In the genomic region with DNA sequence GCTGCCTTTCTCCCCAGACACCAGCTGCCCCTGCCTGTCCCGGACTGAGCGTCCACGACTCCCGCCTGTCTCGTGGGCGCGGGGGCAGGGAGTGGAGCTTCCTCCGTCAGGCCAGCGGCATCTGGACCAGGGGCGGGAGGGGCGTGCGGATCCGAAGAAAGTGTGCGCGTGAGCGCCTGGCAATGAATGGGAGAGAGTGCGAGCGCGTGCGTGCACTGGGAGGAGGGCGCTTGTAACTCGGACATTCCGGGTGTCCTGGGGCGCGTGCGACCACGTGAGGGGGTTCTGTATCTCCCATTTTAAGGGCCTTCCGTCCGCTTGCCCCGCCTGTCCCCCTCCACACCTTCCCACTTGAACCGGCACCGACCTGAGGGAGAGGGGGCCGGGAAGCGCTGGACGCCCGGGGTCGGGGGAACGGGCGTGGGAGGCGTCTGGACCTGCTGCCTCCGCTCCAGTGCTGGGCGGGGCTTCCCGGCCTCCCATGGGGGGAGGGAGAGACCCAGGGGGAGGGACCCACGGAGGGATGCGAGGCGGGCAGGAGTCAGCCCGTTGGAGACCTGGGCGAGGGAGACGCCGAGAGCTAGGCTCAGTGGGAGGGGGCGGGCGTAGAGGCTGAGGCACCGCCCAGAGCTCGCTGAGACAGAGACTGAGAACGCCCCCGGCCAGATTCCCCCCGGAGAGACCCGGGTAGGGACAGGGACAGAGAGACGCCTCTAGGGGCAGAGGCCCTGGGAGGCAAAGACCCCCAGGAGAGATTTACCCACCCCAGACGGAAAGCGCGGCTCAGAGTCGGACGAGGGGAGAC, we compare ENCODE assay signal across 1 cellular context.
TF ChIP-seq lines count a peak whose summit lies in the region.

A gene with protein sequence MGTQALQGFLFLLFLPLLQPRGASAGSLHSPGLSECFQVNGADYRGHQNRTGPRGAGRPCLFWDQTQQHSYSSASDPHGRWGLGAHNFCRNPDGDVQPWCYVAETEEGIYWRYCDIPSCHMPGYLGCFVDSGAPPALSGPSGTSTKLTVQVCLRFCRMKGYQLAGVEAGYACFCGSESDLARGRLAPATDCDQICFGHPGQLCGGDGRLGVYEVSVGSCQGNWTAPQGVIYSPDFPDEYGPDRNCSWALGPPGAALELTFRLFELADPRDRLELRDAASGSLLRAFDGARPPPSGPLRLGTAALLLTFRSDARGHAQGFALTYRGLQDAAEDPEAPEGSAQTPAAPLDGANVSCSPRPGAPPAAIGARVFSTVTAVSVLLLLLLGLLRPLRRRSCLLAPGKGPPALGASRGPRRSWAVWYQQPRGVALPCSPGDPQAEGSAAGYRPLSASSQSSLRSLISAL (plus strand): TSS at position 665 of the 805 bp plus-strand sequence. CDS start 246 bp downstream, outside the sequence.

TF ChIP-seq in K562, 482 proteins besides CTCF, POLR2A, EP300 and RAD21 (continued from another document and continues in another):
- TF ChIP-seq, protein P1, sequence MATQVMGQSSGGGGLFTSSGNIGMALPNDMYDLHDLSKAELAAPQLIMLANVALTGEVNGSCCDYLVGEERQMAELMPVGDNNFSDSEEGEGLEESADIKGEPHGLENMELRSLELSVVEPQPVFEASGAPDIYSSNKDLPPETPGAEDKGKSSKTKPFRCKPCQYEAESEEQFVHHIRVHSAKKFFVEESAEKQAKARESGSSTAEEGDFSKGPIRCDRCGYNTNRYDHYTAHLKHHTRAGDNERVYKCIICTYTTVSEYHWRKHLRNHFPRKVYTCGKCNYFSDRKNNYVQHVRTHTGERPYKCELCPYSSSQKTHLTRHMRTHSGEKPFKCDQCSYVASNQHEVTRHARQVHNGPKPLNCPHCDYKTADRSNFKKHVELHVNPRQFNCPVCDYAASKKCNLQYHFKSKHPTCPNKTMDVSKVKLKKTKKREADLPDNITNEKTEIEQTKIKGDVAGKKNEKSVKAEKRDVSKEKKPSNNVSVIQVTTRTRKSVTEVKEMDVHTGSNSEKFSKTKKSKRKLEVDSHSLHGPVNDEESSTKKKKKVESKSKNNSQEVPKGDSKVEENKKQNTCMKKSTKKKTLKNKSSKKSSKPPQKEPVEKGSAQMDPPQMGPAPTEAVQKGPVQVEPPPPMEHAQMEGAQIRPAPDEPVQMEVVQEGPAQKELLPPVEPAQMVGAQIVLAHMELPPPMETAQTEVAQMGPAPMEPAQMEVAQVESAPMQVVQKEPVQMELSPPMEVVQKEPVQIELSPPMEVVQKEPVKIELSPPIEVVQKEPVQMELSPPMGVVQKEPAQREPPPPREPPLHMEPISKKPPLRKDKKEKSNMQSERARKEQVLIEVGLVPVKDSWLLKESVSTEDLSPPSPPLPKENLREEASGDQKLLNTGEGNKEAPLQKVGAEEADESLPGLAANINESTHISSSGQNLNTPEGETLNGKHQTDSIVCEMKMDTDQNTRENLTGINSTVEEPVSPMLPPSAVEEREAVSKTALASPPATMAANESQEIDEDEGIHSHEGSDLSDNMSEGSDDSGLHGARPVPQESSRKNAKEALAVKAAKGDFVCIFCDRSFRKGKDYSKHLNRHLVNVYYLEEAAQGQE (CRISPR knock-in tag; IDR thresholded peaks at IDR 0.05; ENCODE audit: low read depth) = no peak
- TF ChIP-seq ESRRA (IDR thresholded peaks at IDR 0.05; ENCODE audit: borderline replicate concordance, low read depth) (no peak), SETDB1 (IDR thresholded peaks at IDR 0.05; ENCODE audit: low read length) (no peak), NCOA1 (IDR thresholded peaks at IDR 0.05; ENCODE audit: low read depth) (no peak), FIP1L1 (IDR thresholded peaks at IDR 0.05; ENCODE audit: low read depth, low read length, poor library complexity, severe bottlenecking) (no peak), ZNF445 (CRISPR knock-in tag; IDR thresholded peaks at IDR 0.05; ENCODE audit: low read depth) (no peak), RBM15 (IDR thresholded peaks at IDR 0.05; ENCODE audit: insufficient read depth, low read length) (no peak), CBX3 (IDR thresholded peaks at IDR 0.05; ENCODE audit: borderline replicate concordance in 1 of 2, low read length in 2 of 2) (no peak), NFE2 (IDR thresholded peaks at IDR 0.05; ENCODE audit: low read depth) (no peak), MED1 (CRISPR knock-in tag; IDR thresholded peaks at IDR 0.05; ENCODE audit: borderline replicate concordance) (no peak), ZNF217 (CRISPR knock-in tag; IDR thresholded peaks at IDR 0.05) (no peak), PPARD (CRISPR knock-in tag; IDR thresholded peaks at IDR 0.05) (no peak), PCBP2 (IDR thresholded peaks at IDR 0.05; ENCODE audit: low read depth, low read length, poor library complexity, severe bottlenecking) (no peak), ADNP (tag; IDR thresholded peaks at IDR 0.05) (no peak), SUPT5H (IDR thresholded peaks at IDR 0.05) (peak; percentile 76), TEAD4 (IDR thresholded peaks at IDR 0.05; ENCODE audit: low read length) (no peak), TEAD4 (CRISPR knock-in tag; IDR thresholded peaks at IDR 0.05; ENCODE audit: borderline replicate concordance) (no peak), RFX7 (CRISPR knock-in tag; IDR thresholded peaks at IDR 0.05) (no peak), CHD4 (IDR thresholded peaks at IDR 0.05; ENCODE audit: insufficient read depth, insufficient replicate concordance, low read depth, low read length, poor library complexity, severe bottlenecking) (no peak), ZNF764 (CRISPR knock-in tag; IDR thresholded peaks at IDR 0.05; ENCODE audit: low read depth) (no peak), NFIC (IDR thresholded peaks at IDR 0.05) (0 out of 2 replicates have a peak, but pooled peaks have one; percentile 10), JUND (IDR thresholded peaks at IDR 0.05; ENCODE audit: borderline replicate concordance, low read depth, low read length) (no peak; the same call in 1 of the 2 replicates), JUND (tag; IDR thresholded peaks at IDR 0.05; ENCODE audit: borderline replicate concordance, low read depth, low read length) (no peak; the same call in 2 of the 3 replicates), XRCC4 (IDR thresholded peaks at IDR 0.05; ENCODE audit: extremely low read depth, insufficient read depth, insufficient read length) (no peak), CXXC5 (CRISPR knock-in tag; IDR thresholded peaks at IDR 0.05) (peak; percentile 68), SMARCC2 (IDR thresholded peaks at IDR 0.05; ENCODE audit: low read depth) (no peak), C11orf30 (IDR thresholded peaks at IDR 0.05; ENCODE audit: low read depth) (no peak), NELFE (IDR thresholded peaks at IDR 0.05; ENCODE audit: insufficient read depth, insufficient read length) (no peak), HNRNPUL1 (IDR thresholded peaks at IDR 0.05; ENCODE audit: low read length) (no peak), HDGF (IDR thresholded peaks at IDR 0.05) (no peak), CBX8 (IDR thresholded peaks at IDR 0.05; ENCODE audit: borderline replicate concordance, extremely low read depth, low read depth, low read length, poor library complexity, severe bottlenecking) (no peak), KDM4B (IDR thresholded peaks at IDR 0.05; ENCODE audit: borderline replicate concordance in 2 of 2, low read depth in 1 of 2) (no peak; a peak in 1 of 4 replicates), ZNF589 (CRISPR knock-in tag; IDR thresholded peaks at IDR 0.05; ENCODE audit: low read depth) (no peak), ZNF324 (CRISPR knock-in tag; IDR thresholded peaks at IDR 0.05) (no peak), TEAD2 (tag; IDR thresholded peaks at IDR 0.05) (no peak)
- TF ChIP-seq, protein P2, sequence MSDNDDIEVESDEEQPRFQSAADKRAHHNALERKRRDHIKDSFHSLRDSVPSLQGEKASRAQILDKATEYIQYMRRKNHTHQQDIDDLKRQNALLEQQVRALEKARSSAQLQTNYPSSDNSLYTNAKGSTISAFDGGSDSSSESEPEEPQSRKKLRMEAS (CRISPR knock-in tag; IDR thresholded peaks at IDR 0.05) = peak; percentile 95
- TF ChIP-seq, protein P3, sequence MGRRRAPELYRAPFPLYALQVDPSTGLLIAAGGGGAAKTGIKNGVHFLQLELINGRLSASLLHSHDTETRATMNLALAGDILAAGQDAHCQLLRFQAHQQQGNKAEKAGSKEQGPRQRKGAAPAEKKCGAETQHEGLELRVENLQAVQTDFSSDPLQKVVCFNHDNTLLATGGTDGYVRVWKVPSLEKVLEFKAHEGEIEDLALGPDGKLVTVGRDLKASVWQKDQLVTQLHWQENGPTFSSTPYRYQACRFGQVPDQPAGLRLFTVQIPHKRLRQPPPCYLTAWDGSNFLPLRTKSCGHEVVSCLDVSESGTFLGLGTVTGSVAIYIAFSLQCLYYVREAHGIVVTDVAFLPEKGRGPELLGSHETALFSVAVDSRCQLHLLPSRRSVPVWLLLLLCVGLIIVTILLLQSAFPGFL (CRISPR knock-in tag; IDR thresholded peaks at IDR 0.05) = no peak
- TF ChIP-seq, protein P4, sequence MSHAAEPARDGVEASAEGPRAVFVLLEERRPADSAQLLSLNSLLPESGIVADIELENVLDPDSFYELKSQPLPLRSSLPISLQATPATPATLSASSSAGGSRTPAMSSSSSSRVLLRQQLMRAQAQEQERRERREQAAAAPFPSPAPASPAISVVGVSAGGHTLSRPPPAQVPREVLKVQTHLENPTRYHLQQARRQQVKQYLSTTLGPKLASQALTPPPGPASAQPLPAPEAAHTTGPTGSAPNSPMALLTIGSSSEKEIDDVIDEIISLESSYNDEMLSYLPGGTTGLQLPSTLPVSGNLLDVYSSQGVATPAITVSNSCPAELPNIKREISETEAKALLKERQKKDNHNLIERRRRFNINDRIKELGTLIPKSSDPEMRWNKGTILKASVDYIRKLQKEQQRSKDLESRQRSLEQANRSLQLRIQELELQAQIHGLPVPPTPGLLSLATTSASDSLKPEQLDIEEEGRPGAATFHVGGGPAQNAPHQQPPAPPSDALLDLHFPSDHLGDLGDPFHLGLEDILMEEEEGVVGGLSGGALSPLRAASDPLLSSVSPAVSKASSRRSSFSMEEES (CRISPR knock-in tag; IDR thresholded peaks at IDR 0.05) = no peak
- TF ChIP-seq, protein P5, sequence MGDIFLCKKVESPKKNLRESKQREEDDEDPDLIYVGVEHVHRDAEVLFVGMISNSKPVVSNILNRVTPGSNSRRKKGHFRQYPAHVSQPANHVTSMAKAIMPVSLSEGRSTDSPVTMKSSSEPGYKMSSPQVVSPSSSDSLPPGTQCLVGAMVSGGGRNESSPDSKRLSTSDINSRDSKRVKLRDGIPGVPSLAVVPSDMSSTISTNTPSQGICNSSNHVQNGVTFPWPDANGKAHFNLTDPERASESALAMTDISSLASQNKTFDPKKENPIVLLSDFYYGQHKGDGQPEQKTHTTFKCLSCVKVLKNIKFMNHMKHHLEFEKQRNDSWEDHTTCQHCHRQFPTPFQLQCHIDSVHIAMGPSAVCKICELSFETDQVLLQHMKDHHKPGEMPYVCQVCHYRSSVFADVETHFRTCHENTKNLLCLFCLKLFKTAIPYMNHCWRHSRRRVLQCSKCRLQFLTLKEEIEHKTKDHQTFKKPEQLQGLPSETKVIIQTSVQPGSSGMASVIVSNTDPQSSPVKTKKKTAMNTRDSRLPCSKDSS (IDR thresholded peaks at IDR 0.05; ENCODE audit: low read depth, partially characterized antibody) = no peak
- TF ChIP-seq, protein P6, sequence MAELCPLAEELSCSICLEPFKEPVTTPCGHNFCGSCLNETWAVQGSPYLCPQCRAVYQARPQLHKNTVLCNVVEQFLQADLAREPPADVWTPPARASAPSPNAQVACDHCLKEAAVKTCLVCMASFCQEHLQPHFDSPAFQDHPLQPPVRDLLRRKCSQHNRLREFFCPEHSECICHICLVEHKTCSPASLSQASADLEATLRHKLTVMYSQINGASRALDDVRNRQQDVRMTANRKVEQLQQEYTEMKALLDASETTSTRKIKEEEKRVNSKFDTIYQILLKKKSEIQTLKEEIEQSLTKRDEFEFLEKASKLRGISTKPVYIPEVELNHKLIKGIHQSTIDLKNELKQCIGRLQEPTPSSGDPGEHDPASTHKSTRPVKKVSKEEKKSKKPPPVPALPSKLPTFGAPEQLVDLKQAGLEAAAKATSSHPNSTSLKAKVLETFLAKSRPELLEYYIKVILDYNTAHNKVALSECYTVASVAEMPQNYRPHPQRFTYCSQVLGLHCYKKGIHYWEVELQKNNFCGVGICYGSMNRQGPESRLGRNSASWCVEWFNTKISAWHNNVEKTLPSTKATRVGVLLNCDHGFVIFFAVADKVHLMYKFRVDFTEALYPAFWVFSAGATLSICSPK (IDR thresholded peaks at IDR 0.05; ENCODE audit: borderline replicate concordance) = no peak
- TF ChIP-seq, protein P7, sequence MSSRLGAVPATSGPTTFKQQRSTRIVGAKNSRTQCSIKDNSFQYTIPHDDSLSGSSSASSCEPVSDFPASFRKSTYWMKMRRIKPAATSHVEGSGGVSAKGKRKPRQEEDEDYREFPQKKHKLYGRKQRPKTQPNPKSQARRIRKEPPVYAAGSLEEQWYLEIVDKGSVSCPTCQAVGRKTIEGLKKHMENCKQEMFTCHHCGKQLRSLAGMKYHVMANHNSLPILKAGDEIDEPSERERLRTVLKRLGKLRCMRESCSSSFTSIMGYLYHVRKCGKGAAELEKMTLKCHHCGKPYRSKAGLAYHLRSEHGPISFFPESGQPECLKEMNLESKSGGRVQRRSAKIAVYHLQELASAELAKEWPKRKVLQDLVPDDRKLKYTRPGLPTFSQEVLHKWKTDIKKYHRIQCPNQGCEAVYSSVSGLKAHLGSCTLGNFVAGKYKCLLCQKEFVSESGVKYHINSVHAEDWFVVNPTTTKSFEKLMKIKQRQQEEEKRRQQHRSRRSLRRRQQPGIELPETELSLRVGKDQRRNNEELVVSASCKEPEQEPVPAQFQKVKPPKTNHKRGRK (tag; IDR thresholded peaks at IDR 0.05) = no peak
